12 cellular contexts compared by ENCODE assay signal in genomic region chr3:30598663-30599545, GRCh38. TPM values are rescaled to one million over a fixed set of nuclear protein-coding genes. Genes with fewer than 3 reads are reported as not detected.
DNase-seq lines count a peak whose midpoint lies in the region; ATAC-seq and TF ChIP-seq lines count a peak whose summit lies in the region.
"Had no signal": no experiment of that assay in that cellular context is flagged by ENCODE, and none has a peak within 500 bp of the region (broad histone marks: within the 10 kb centered on the region; RNA-seq: fewer than 3 reads in every experiment).

No MANE protein-coding gene starts in this region.

- H3K36me3 ChIP-seq in CD4-positive, CD25-positive, alpha-beta regulatory T cell (ENCODE audit: control insufficient read depth, insufficient read depth, low read length): no peaks in the 10 kb centered on the region

- H3K4me3 ChIP-seq in CD4-positive, CD25-positive, alpha-beta regulatory T cell (ENCODE audit: low read depth, low read length): no peak overlapping the region

- peak in 1 of 2 donors; percentile 48 for ATAC-seq in CD4-positive, CD25-positive, alpha-beta regulatory T cell (ENCODE audit: low read depth in 2 of 2)
- ATAC-seq in HG02678 (IDR thresholded peaks at IDR 0.05; ENCODE audit: unreplicated experiment) (peak; percentile 43), memory B cell (ENCODE audit: low read depth) (peak; percentile 75), GM21737 (IDR thresholded peaks at IDR 0.05; ENCODE audit: unreplicated experiment) (no peak), GM18498 (IDR thresholded peaks at IDR 0.05; ENCODE audit: unreplicated experiment) (no peak)
- ATAC-seq in activated CD8-positive, alpha-beta T cell treated with anti-CD3 and anti-CD28 coated beads for 36 hours: peak; percentile 85

- H3K36me3 Mint-ChIP-seq in CD4-positive, CD25-positive, alpha-beta regulatory T cell: no peaks in the 10 kb centered on the region
- H3K36me3 Mint-ChIP-seq in activated CD8-positive, alpha-beta T cell treated with anti-CD3 and anti-CD28 coated beads for 36 hours (ENCODE audit: low read depth): peaks cover 5% of the 10 kb centered on the region
- no peaks in the 10 kb centered on the region for H3K36me3 Mint-ChIP-seq in memory B cell
- H3K36me3 Mint-ChIP-seq: CD14-positive monocyte; natural killer cell treated with Interleukin-12 subunit alpha and Interleukin-12 subunit beta and Interleukin-15 and Interleukin-18, amount 100 ng/mL, for 72 hours had no signal

- CTCF ChIA-PET in activated CD8-positive, alpha-beta T cell treated with anti-CD3 and anti-CD28 coated beads for 36 hours (lab: Charles Lee): interaction anchor here (1.0 kb wide), 1 partner anchor 279 kb away, joined by 3 read pairs; no protein-coding TSS in a partner anchor
- CTCF ChIA-PET in RWPE1 (lab: Yijun Ruan, JAX): no interaction called here

- H3K27me3 Mint-ChIP-seq in CD4-positive, CD25-positive, alpha-beta regulatory T cell: peaks cover 13% of the 10 kb centered on the region
- no peaks in the 10 kb centered on the region for H3K27me3 Mint-ChIP-seq in activated CD8-positive, alpha-beta T cell treated with anti-CD3 and anti-CD28 coated beads for 36 hours
- H3K27me3 Mint-ChIP-seq in memory B cell: no peaks in the 10 kb centered on the region

- H3K27ac Mint-ChIP-seq in CD4-positive, CD25-positive, alpha-beta regulatory T cell: peak overlapping the region; percentile 11 to 53 (median 38)
- peak overlapping the region; percentile 64 for H3K27ac Mint-ChIP-seq in activated CD8-positive, alpha-beta T cell treated with anti-CD3 and anti-CD28 coated beads for 36 hours
- peak overlapping the region; percentile 8 for H3K27ac Mint-ChIP-seq in memory B cell
- H3K27ac Mint-ChIP-seq: activated T-helper 1 cell treated with anti-CD3 and anti-CD28 coated beads, Interleukin-12 subunit alpha, Interleukin-12 subunit beta, Interleukin-2, Interleukin-4 antibody, amounts not matched to agents 30 ng/mL and 10 ng/mL and 1 ng/mL, durations not matched to agents 14 hours and 24 hours and 36 hours had no signal

- peak overlapping the region in 1 of 4 donors; percentile 3 for H3K4me3 Mint-ChIP-seq in CD4-positive, CD25-positive, alpha-beta regulatory T cell
- no peak overlapping the region for H3K4me3 Mint-ChIP-seq in activated CD8-positive, alpha-beta T cell treated with anti-CD3 and anti-CD28 coated beads for 36 hours
- H3K4me3 Mint-ChIP-seq in memory B cell: no peak overlapping the region
- H3K4me3 Mint-ChIP-seq: CD14-positive monocyte; natural killer cell treated with Interleukin-12 subunit alpha and Interleukin-12 subunit beta and Interleukin-15 and Interleukin-18, amount 100 ng/mL, for 72 hours had no signal

- H3K9me3 Mint-ChIP-seq in CD4-positive, CD25-positive, alpha-beta regulatory T cell: peaks cover 0 to 2% (median 0%) of the 10 kb centered on the region in 7 donors
- H3K9me3 Mint-ChIP-seq in activated CD8-positive, alpha-beta T cell treated with anti-CD3 and anti-CD28 coated beads for 36 hours: peaks cover 7% of the 10 kb centered on the region
- H3K9me3 Mint-ChIP-seq in memory B cell: no peaks in the 10 kb centered on the region
- H3K9me3 Mint-ChIP-seq: natural killer cell treated with Interleukin-12 subunit alpha and Interleukin-12 subunit beta and Interleukin-15 and Interleukin-18, amount 100 ng/mL, for 72 hours had no signal

- POLR2A ChIA-PET in activated CD8-positive, alpha-beta T cell treated with anti-CD3 and anti-CD28 coated beads for 36 hours (lab: Charles Lee): interaction anchor here (1.1 kb wide), 1 partner anchor 7 kb away, joined by 3 read pairs; the partner anchor contains the start of gene TGFBR2
- POLR2A ChIA-PET in RWPE1 (lab: Yijun Ruan, JAX; ENCODE audit: low non-redundant PET): no interaction called here

- DNase-seq in CD4-positive, CD25-positive, alpha-beta regulatory T cell: peak in 1 of 3 donors; percentile 25
- peak; percentile 53 for DNase-seq in activated CD8-positive, alpha-beta T cell treated with anti-CD3 and anti-CD28 coated beads for 36 hours
- DNase-seq in memory B cell (ENCODE audit: low spot score in 2 of 2) (no peak), RWPE1 (ENCODE audit: low spot score) (no peak), UCSD-AML1 (lab: John Stamatoyannopoulos, UW; ENCODE audit: unreplicated experiment) (no peak)
- DNase-seq: NCI-H1417 treated with DMSO at 0.1 percent for 48 hours had no signal

- no peaks in the 10 kb centered on the region for H3K27me3 ChIP-seq in CD4-positive, CD25-positive, alpha-beta regulatory T cell (ENCODE audit: control insufficient read depth, insufficient read depth, low read length)

- intact Hi-C loops in activated CD8-positive, alpha-beta T cell treated with anti-CD3 and anti-CD28 coated beads for 36 hours (cut with micrococcal nuclease): no loop called here

- H3K4me1 ChIP-seq in CD4-positive, CD25-positive, alpha-beta regulatory T cell (ENCODE audit: control insufficient read depth, insufficient read depth, low read length, poor library complexity, severe bottlenecking): no peaks in the 10 kb centered on the region

- no peaks in the 10 kb centered on the region for H3K9me3 ChIP-seq in CD4-positive, CD25-positive, alpha-beta regulatory T cell (ENCODE audit: control insufficient read depth in 2 of 2, low read length in 2 of 2)

- peaks cover 7 to 37% (median 22%) of the 10 kb centered on the region in 4 donors for H3K4me1 Mint-ChIP-seq in CD4-positive, CD25-positive, alpha-beta regulatory T cell
- peaks cover 51% of the 10 kb centered on the region for H3K4me1 Mint-ChIP-seq in activated CD8-positive, alpha-beta T cell treated with anti-CD3 and anti-CD28 coated beads for 36 hours (ENCODE audit: low read depth)
- H3K4me1 Mint-ChIP-seq in memory B cell: peaks cover 12% of the 10 kb centered on the region

- H3K27ac ChIP-seq in CD4-positive, CD25-positive, alpha-beta regulatory T cell (ENCODE audit: insufficient read depth, low read length, poor library complexity, severe bottlenecking): no peak overlapping the region
- no peak overlapping the region for H3K27ac ChIP-seq in RWPE1

- no peak for TF ChIP-seq CTCF in activated CD8-positive, alpha-beta T cell treated with anti-CD3 and anti-CD28 coated beads for 36 hours (IDR thresholded peaks at IDR 0.05)
- TF ChIP-seq CTCF in RWPE1 (conservative IDR thresholded peaks at IDR 0.05; ENCODE audit: low read depth): no peak

RNA-seq across cellular contexts. Expression of gene TGFBR2, which starts 7.5 kb away (rescaled TPM):
- total RNA-seq in CD4-positive, CD25-positive, alpha-beta regulatory T cell: 57.4 TPM
- 10 to 100 TPM; 35.8 to 92.6 (median 61.0) TPM for polyA plus RNA-seq in CD4-positive, CD25-positive, alpha-beta regulatory T cell
- 10 to 100 TPM; 49.1 to 50.0 TPM for total RNA-seq in activated CD8-positive, alpha-beta T cell treated with anti-CD3 and anti-CD28 coated beads for 36 hours

Comparison
In these comparisons a context has a peak if more than half of its experiments do, and no peak if none do; other contexts are left out.
1. ATAC-seq: peak in HG02678 (single experiment), activated CD8-positive, alpha-beta T cell treated with anti-CD3 and anti-CD28 coated beads for 36 hours (single experiment) and memory B cell (single experiment); none in GM21737 (single experiment) and GM18498 (single experiment).
2. H3K27ac Mint-ChIP-seq: peak in every context shown above with its lines; median percentile 64 in activated CD8-positive, alpha-beta T cell treated with anti-CD3 and anti-CD28 coated beads for 36 hours; 38 in CD4-positive, CD25-positive, alpha-beta regulatory T cell; 8 in memory B cell.